1 cellular context compared by ENCODE assay signal in the genomic region with DNA sequence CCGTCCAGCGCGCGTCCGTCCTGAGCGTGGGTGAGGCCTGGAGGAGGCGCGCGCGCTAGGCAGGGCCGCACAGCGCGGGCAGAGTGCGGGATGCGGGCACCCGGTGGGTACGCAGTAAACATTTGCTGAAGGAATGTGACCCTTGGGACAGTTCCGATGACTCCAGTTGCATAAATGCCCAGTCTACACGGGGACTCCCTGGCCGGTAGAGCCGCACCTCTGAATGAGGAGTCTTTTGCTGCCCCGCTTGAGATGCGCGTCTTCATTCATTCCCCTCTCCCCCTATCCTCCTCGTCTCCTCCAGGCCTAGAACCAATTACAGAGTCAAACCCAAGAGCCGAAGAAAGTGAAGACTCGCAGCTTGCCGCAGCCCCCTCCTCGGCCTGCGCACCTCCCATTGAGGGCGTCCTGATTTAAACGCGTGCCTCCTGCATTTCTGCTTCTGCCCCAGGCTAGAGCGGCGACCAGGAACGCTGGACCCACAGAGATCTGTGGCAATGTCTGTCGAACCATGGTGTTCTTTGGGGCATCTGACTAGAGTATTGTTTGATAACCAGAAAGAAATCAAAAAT.
TF ChIP-seq lines count a peak whose summit lies in the region.

No MANE protein-coding gene starts in this region.

TF ChIP-seq in endothelial cell of umbilical vein, 7 proteins besides CTCF, POLR2A, EP300 and RAD21 (continued from another document):
- no peak for TF ChIP-seq POLR2AphosphoS5 (IDR thresholded peaks at IDR 0.05; ENCODE audit: insufficient read depth, low read depth, low read length)
- no peak for TF ChIP-seq GATA2 (IDR thresholded peaks at IDR 0.05; ENCODE audit: insufficient read depth, insufficient read length, low read depth, low read length)
- no peak for TF ChIP-seq EZH2 (IDR thresholded peaks at IDR 0.05; ENCODE audit: borderline replicate concordance, low read depth, low read length, severe bottlenecking)
- no peak for TF ChIP-seq JUN (IDR thresholded peaks at IDR 0.05; ENCODE audit: borderline replicate concordance, insufficient read depth, insufficient read length, low read depth)
- TF ChIP-seq MYC (IDR thresholded peaks at IDR 0.05; ENCODE audit: low read depth, low read length), result no peak
